ENCODE assay signal across 1 cellular context in genomic region chr20:4697189-4697873, GRCh38.
TF ChIP-seq lines count a peak whose summit lies in the region.

No MANE protein-coding gene starts in this region.

TF ChIP-seq in H1, 55 proteins besides CTCF, POLR2A, EP300 and RAD21:
- peak; percentile 37; the same call in 1 of the 2 replicates for TF ChIP-seq YY1 (IDR thresholded peaks at IDR 0.05; ENCODE audit: low read depth, low read length)
- no peak for TF ChIP-seq POLR2AphosphoS5 (IDR thresholded peaks at IDR 0.05; ENCODE audit: low read depth, low read length)
- TF ChIP-seq HDAC2 (IDR thresholded peaks at IDR 0.05; ENCODE audit: borderline replicate concordance in 1 of 2, low read depth in 2 of 2, low read length in 2 of 2) = 0 out of 4 replicates have a peak, but pooled peaks of 1 of the 2 experiments have one; percentile 2
- TF ChIP-seq KDM1A (IDR thresholded peaks at IDR 0.05; ENCODE audit: borderline replicate concordance, low read length) = peak; percentile 58; the same call in 1 of the 2 replicates
